8 cellular contexts compared by ENCODE assay signal in genomic region chr7:75409880-75410822, GRCh38. TPM values are rescaled to one million over a fixed set of nuclear protein-coding genes. Genes with fewer than 3 reads are reported as not detected.
DNase-seq lines count a peak whose midpoint lies in the region; ATAC-seq and TF ChIP-seq lines count a peak whose summit lies in the region.
"Not testable (repeated sequence)": the region's sequence is repeated elsewhere in the genome, so short reads cannot be mapped to it uniquely, and the experiment has no call there.

No MANE protein-coding gene starts in this region.

- not testable (repeated sequence) for H3K27me3 ChIP-seq in CD8-positive, alpha-beta memory T cell (ENCODE audit: insufficient read depth, low read length, poor library complexity, severe bottlenecking); spleen (replicated peaks in 1 of 7)

- not testable (repeated sequence) for H3K36me3 Mint-ChIP-seq in CD8-positive, alpha-beta memory T cell; activated CD4-positive, alpha-beta T cell treated with anti-CD3 and anti-CD28 coated beads, Interleukin-2, amount 10 ng/mL, durations not matched to agents 7 days and 5 days (ENCODE audit: low read depth); central memory CD8-positive, alpha-beta T cell (ENCODE audit: insufficient read depth)

- H3K27ac Mint-ChIP-seq in CD8-positive, alpha-beta memory T cell: peak overlapping the region in 1 of 8 donors; percentile 57
- H3K27ac Mint-ChIP-seq in activated CD4-positive, alpha-beta T cell treated with anti-CD3 and anti-CD28 coated beads, Interleukin-2, amount 10 ng/mL, durations not matched to agents 7 days and 5 days; central memory CD8-positive, alpha-beta T cell (ENCODE audit: low read depth): not testable (repeated sequence)

- WGBS in spleen, 5 donors: 1 to 54% (median 32%) methylated on average over 4 to 14 of the region's 74 CpGs; no CpG with 5 or more reads in 1 of the 5 donors

- POLR2A ChIA-PET in CD8-positive, alpha-beta memory T cell (lab: Charles Lee); activated CD4-positive, alpha-beta T cell treated with anti-CD3 and anti-CD28 coated beads, Interleukin-2, amount 10 ng/mL, durations not matched to agents 7 days and 5 days (lab: Charles Lee): not testable (repeated sequence)

- intact Hi-C loops in left colon (cut with DNase I, micrococcal nuclease); spleen (cut with DNase I; ENCODE audit: low total_unique reads): not testable (repeated sequence)

- H3K36me3 ChIP-seq in CD8-positive, alpha-beta memory T cell (ENCODE audit: insufficient read depth, low read length); spleen: not testable (repeated sequence)

- H3K9me3 ChIP-seq in CD8-positive, alpha-beta memory T cell (ENCODE audit: low read length); spleen: not testable (repeated sequence)

- H3K27ac ChIP-seq in CD8-positive, alpha-beta memory T cell (ENCODE audit: low read depth, low read length): not testable (repeated sequence)
- H3K27ac ChIP-seq in spleen: peak overlapping the region in 3 of 8 donors; percentile 40 to 58 (median 53)

- not testable (repeated sequence) for H3K4me1 Mint-ChIP-seq in CD8-positive, alpha-beta memory T cell; activated CD4-positive, alpha-beta T cell treated with anti-CD3 and anti-CD28 coated beads, Interleukin-2, amount 10 ng/mL, durations not matched to agents 7 days and 5 days; central memory CD8-positive, alpha-beta T cell

- not testable (repeated sequence) for TF ChIP-seq CTCF in spleen (IDR thresholded peaks at IDR 0.05 in 8 of 11, conservative IDR thresholded peaks at IDR 0.05 in 3 of 11)

- H3K4me1 ChIP-seq in CD8-positive, alpha-beta memory T cell (ENCODE audit: insufficient read depth, low read length); spleen: not testable (repeated sequence)

- not testable (repeated sequence) for H3K27me3 Mint-ChIP-seq in CD8-positive, alpha-beta memory T cell; activated CD4-positive, alpha-beta T cell treated with anti-CD3 and anti-CD28 coated beads, Interleukin-2, amount 10 ng/mL, durations not matched to agents 7 days and 5 days; central memory CD8-positive, alpha-beta T cell

- not testable (repeated sequence) for TF ChIP-seq POLR2A in spleen (IDR thresholded peaks at IDR 0.05)

- not testable (repeated sequence) for H3K4me3 ChIP-seq in CD8-positive, alpha-beta memory T cell (ENCODE audit: low read length)
- H3K4me3 ChIP-seq in spleen: peak overlapping the region in 7 of 8 donors; percentile 29 to 62 (median 41)

- ATAC-seq in GM19397 (IDR thresholded peaks at IDR 0.05; ENCODE audit: unreplicated experiment) (peak; percentile 89), HG02763 (IDR thresholded peaks at IDR 0.05; ENCODE audit: unreplicated experiment) (peak; percentile 88), HG03469 (IDR thresholded peaks at IDR 0.05; ENCODE audit: unreplicated experiment) (peak; percentile 82), left colon (peak; percentile 93)
- ATAC-seq in central memory CD8-positive, alpha-beta T cell (replicated peaks; ENCODE audit: extremely low read depth, poor library complexity, severe bottlenecking): peak; percentile 96

- H3K9me3 Mint-ChIP-seq in CD8-positive, alpha-beta memory T cell; activated CD4-positive, alpha-beta T cell treated with anti-CD3 and anti-CD28 coated beads, Interleukin-2, amount 10 ng/mL, durations not matched to agents 7 days and 5 days; central memory CD8-positive, alpha-beta T cell: not testable (repeated sequence)

- DNase-seq in CD8-positive, alpha-beta memory T cell: peak in 2 of 5 donors; percentile 29 to 41
- DNase-seq in activated CD4-positive, alpha-beta T cell treated with anti-CD3 and anti-CD28 coated beads, Interleukin-2, amount 10 ng/mL, durations not matched to agents 7 days and 5 days; central memory CD8-positive, alpha-beta T cell (ENCODE audit: low spot score in 2 of 2): not testable (repeated sequence)
- peak in 1 of 2 donors; percentile 16 for DNase-seq in left colon
- peak; percentile 82 for DNase-seq in spleen

- CTCF ChIA-PET in CD8-positive, alpha-beta memory T cell (lab: Charles Lee); activated CD4-positive, alpha-beta T cell treated with anti-CD3 and anti-CD28 coated beads, Interleukin-2, amount 10 ng/mL, durations not matched to agents 7 days and 5 days (lab: Charles Lee): not testable (repeated sequence)

- peak overlapping the region in 6 of 7 donors; percentile 19 to 76 (median 66) for H3K4me3 Mint-ChIP-seq in CD8-positive, alpha-beta memory T cell
- H3K4me3 Mint-ChIP-seq in activated CD4-positive, alpha-beta T cell treated with anti-CD3 and anti-CD28 coated beads, Interleukin-2, amount 10 ng/mL, durations not matched to agents 7 days and 5 days: peak overlapping the region; percentile 50
- peak overlapping the region; percentile 52 for H3K4me3 Mint-ChIP-seq in central memory CD8-positive, alpha-beta T cell

RNA-seq across cellular contexts. Expression of gene TRIM73, which starts 14.7 kb away (rescaled TPM):
- total RNA-seq in CD8-positive, alpha-beta memory T cell: 1 to 10 TPM; 3.6 to 4.7 TPM
- 2.6 TPM for polyA plus RNA-seq in CD8-positive, alpha-beta memory T cell
- total RNA-seq in activated CD4-positive, alpha-beta T cell treated with anti-CD3 and anti-CD28 coated beads, Interleukin-2, amount 10 ng/mL, durations not matched to agents 7 days and 5 days: 10 to 100 TPM; 12.4 to 13.1 TPM
- total RNA-seq in left colon (1 to 10 TPM; 4.2 to 6.4 TPM), spleen (1 to 10 TPM; 2.4 to 7.7 (median 6.0) TPM)
- 1 to 10 TPM; 2.8 to 3.8 (median 3.0) TPM for polyA plus RNA-seq in spleen
